8 cellular contexts compared by ENCODE assay signal in the genomic region with DNA sequence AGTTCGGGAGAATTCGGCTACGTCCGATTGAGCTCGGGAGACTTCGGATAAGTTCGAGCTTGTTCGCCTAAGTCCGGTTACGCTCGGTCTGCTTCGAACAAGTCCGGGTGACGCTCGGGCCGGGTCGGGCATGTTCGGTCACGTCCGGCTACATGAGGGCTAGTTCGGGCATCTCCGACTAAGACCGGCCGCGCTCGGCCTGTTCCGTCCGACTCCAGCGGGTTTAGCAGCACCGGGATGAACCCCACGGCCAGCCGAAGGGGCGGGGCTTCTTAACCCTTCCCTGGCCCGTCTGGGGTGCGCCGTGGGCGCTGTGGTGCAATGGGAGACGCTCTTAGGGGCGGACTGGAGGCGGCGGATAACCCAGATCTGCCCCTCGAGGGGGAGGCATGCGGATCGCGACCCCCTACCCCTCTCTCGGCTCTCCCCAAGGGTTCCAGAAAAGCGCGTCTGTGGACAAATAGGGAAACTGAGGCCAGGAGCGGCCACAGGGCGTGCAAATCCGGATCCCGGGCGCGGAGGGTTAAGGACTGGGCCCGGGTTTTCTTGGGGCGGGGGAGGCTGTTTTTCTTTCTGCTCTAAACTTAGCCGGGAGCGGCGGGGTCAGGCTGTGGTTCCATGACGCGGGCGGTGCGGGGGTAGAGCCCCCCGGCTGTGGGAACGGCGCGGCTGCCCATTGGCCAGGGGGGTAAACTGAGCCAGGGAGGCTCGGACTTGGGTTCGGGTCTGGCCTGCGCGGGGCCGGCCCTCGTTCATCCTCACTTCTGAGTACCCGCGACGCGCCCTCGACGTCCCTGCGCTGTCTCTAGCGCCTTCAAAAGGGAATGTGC. TPM values are rescaled to one million over a fixed set of nuclear protein-coding genes. Genes with fewer than 3 reads are reported as not detected.
A peak's percentile ranks its signal among the peaks of the same experiment; 100 is the strongest.
DNase-seq lines count a peak whose midpoint lies in the region; ATAC-seq and TF ChIP-seq lines count a peak whose summit lies in the region.

No MANE protein-coding gene starts in this region.

- peak; percentile 99 for DNase-seq in AG08395 (ENCODE audit: low spot score)
- peak; percentile 97 for DNase-seq in NCI-H510A (lab: John Stamatoyannopoulos, UW)
- DNase-seq in activated CD4-positive, alpha-beta T cell treated with anti-CD3 and anti-CD28 coated beads, Interleukin-2, amount 10 ng/mL, durations not matched to agents 24 days and 14 days: peak; percentile 97
- DNase-seq in coronary artery (ENCODE audit: low spot score): peak; percentile 99
- DNase-seq in stimulated activated CD4-positive, alpha-beta T cell treated with anti-CD3 and anti-CD28 coated beads, Interleukin-15, amount 100 ng/mL, for 48 hours (ENCODE audit: low read depth in 2 of 2): peak; percentile 94

- peak overlapping the region; percentile 91 for H3K4me3 Mint-ChIP-seq in activated CD4-positive, alpha-beta T cell treated with anti-CD3 and anti-CD28 coated beads, Interleukin-2, amount 10 ng/mL, durations not matched to agents 24 days and 14 days

- peak; percentile 91 for ATAC-seq in GM19043 (IDR thresholded peaks at IDR 0.05; ENCODE audit: low read depth, unreplicated experiment)
- peak; percentile 92 for ATAC-seq in HG03354 (IDR thresholded peaks at IDR 0.05; ENCODE audit: poor library complexity, severe bottlenecking, unreplicated experiment)

- peaks cover 12% of the 10 kb centered on the region for H3K4me1 Mint-ChIP-seq in activated CD4-positive, alpha-beta T cell treated with anti-CD3 and anti-CD28 coated beads, Interleukin-2, amount 10 ng/mL, durations not matched to agents 24 days and 14 days

- intact Hi-C loops in activated CD4-positive, alpha-beta T cell treated with anti-CD3 and anti-CD28 coated beads, Interleukin-2, amount 10 ng/mL, durations not matched to agents 24 days and 14 days (cut with micrococcal nuclease): loop anchor here (2.0 kb wide), 1 partner anchor 20 kb away; a partner anchor contains a TSS

- H3K27ac Mint-ChIP-seq in activated CD4-positive, alpha-beta T cell treated with anti-CD3 and anti-CD28 coated beads, Interleukin-2, amount 10 ng/mL, durations not matched to agents 24 days and 14 days: peak overlapping the region; percentile 76

- H3K27me3 ChIP-seq in layer of hippocampus (ENCODE audit: control insufficient read depth, insufficient read depth, low read length): peaks cover 13% of the 10 kb centered on the region

- no peaks in the 10 kb centered on the region for H3K9me3 Mint-ChIP-seq in activated CD4-positive, alpha-beta T cell treated with anti-CD3 and anti-CD28 coated beads, Interleukin-2, amount 10 ng/mL, durations not matched to agents 24 days and 14 days

- peaks cover 51% of the 10 kb centered on the region for H3K27me3 Mint-ChIP-seq in activated CD4-positive, alpha-beta T cell treated with anti-CD3 and anti-CD28 coated beads, Interleukin-2, amount 10 ng/mL, durations not matched to agents 24 days and 14 days

- TF ChIP-seq CTCF in coronary artery (IDR thresholded peaks at IDR 0.05): no peak

- H3K27ac ChIP-seq in coronary artery: peak overlapping the region; percentile 54 to 83
- peak overlapping the region; percentile 82 for H3K27ac ChIP-seq in layer of hippocampus (ENCODE audit: low read depth, low read length)

- peaks cover 2% of the 10 kb centered on the region for H3K36me3 Mint-ChIP-seq in activated CD4-positive, alpha-beta T cell treated with anti-CD3 and anti-CD28 coated beads, Interleukin-2, amount 10 ng/mL, durations not matched to agents 24 days and 14 days (ENCODE audit: low read depth)

- H3K4me3 ChIP-seq in coronary artery: peak overlapping the region; percentile 70

RNA-seq across cellular contexts. Expression of a gene that starts 1.5 kb away (rescaled TPM):
- total RNA-seq in activated CD4-positive, alpha-beta T cell treated with anti-CD3 and anti-CD28 coated beads, Interleukin-2, amount 10 ng/mL, durations not matched to agents 24 days and 14 days: 0.14 and 0.37 TPM in 2 replicates

RNA-seq across cellular contexts. Expression of a gene that starts 20.9 kb away (rescaled TPM):
- 9.6 and 10.3 TPM in 2 replicates for total RNA-seq in activated CD4-positive, alpha-beta T cell treated with anti-CD3 and anti-CD28 coated beads, Interleukin-2, amount 10 ng/mL, durations not matched to agents 24 days and 14 days

RNA-seq across cellular contexts. Expression of a gene that starts 31.7 kb away (rescaled TPM):
- 18.4 and 20.9 TPM in 2 replicates for total RNA-seq in activated CD4-positive, alpha-beta T cell treated with anti-CD3 and anti-CD28 coated beads, Interleukin-2, amount 10 ng/mL, durations not matched to agents 24 days and 14 days

RNA-seq across cellular contexts. Expression of a gene that starts 49.5 kb away (rescaled TPM):
- total RNA-seq in activated CD4-positive, alpha-beta T cell treated with anti-CD3 and anti-CD28 coated beads, Interleukin-2, amount 10 ng/mL, durations not matched to agents 24 days and 14 days: 2.3 and 3.0 TPM in 2 replicates

RNA-seq across cellular contexts. Expression of a gene that starts 51.1 kb away (rescaled TPM):
- total RNA-seq in activated CD4-positive, alpha-beta T cell treated with anti-CD3 and anti-CD28 coated beads, Interleukin-2, amount 10 ng/mL, durations not matched to agents 24 days and 14 days: 49.4 and 52.7 TPM in 2 replicates

Comparison
In these comparisons a context has a peak if more than half of its experiments do, and no peak if none do; other contexts are left out.
1. Peak in every context shown above with its lines: DNase-seq, ATAC-seq, H3K4me3 ChIP-seq and H3K27ac ChIP-seq.